In the genomic region with DNA sequence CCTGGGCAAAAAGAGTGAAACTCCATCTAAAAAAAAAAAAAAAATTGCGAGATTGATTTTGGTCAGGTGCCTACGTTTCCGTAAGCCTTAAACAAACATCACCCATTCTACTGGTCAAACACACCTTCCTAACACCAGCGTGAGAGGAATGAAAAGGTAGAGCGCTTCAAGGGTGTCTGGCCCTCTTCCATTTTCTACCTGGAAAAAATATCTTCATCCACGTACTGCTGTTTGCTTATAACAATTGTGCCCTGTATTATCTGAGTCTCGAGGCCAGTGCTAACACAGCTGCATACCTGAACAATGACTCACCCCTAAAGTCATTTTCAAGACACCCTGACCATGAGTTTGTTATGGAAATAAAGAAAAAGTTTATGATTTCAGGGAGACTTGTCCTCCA, we compare ENCODE assay signal across 10 cellular contexts. TPM values are rescaled to one million over a fixed set of nuclear protein-coding genes. Genes with fewer than 3 reads are reported as not detected.
DNase-seq lines count a peak whose midpoint lies in the region; ATAC-seq and TF ChIP-seq lines count a peak whose summit lies in the region.
"Had no signal": no experiment of that assay in that cellular context is flagged by ENCODE, and none has a peak within 500 bp of the region (broad histone marks: within the 10 kb centered on the region; RNA-seq: fewer than 3 reads in every experiment).

No MANE protein-coding gene starts in this region.

- peaks cover 6% of the 10 kb centered on the region; the same call in 2 of the 3 replicates for H3K4me1 Mint-ChIP-seq in GM23338

- no peaks in the 10 kb centered on the region for H3K9me3 ChIP-seq in mucosa of stomach (ENCODE audit: control insufficient read depth, low read length)
- H3K9me3 ChIP-seq: testis had no signal

- H3K36me3 ChIP-seq in mucosa of stomach (ENCODE audit: control insufficient read depth, insufficient read depth, low read length) (no peaks in the 10 kb centered on the region), GM23338 (ENCODE audit: insufficient read depth) (no peaks in the 10 kb centered on the region)

- TF ChIP-seq CTCF in GM23338 (conservative IDR thresholded peaks at IDR 0.05; ENCODE audit: low read depth in 2 of 2) = no peak

- no peak overlapping the region for H2AFZ ChIP-seq in GM23338

- H3K4me3 ChIP-seq in mucosa of stomach (ENCODE audit: low read length) = no peak overlapping the region
- H3K4me3 ChIP-seq in GM23338 = no peak overlapping the region
- H3K4me3 ChIP-seq: testis had no signal

- H3K27me3 ChIP-seq in mucosa of stomach (ENCODE audit: control insufficient read depth, insufficient read depth, low read length) (no peaks in the 10 kb centered on the region), GM23338 (ENCODE audit: insufficient read depth) (no peaks in the 10 kb centered on the region)
- H3K27me3 ChIP-seq: testis had no signal

- peaks cover 29% of the 10 kb centered on the region for H3K4me1 ChIP-seq in mucosa of stomach (ENCODE audit: control insufficient read depth, insufficient read depth, low read length)
- H3K4me1 ChIP-seq in GM23338 (ENCODE audit: insufficient read depth) = 0 out of 2 replicates have a peak, but pooled peaks cover 5% of the 10 kb centered on the region
- H3K4me1 ChIP-seq: testis had no signal

- H4K20me1 ChIP-seq in GM23338 (replicated peaks; ENCODE audit: insufficient read depth) = no peaks in the 10 kb centered on the region

- no peaks in the 10 kb centered on the region for H3K9me2 ChIP-seq in GM23338 (ENCODE audit: insufficient read depth)

- no peak overlapping the region for H3K27ac Mint-ChIP-seq in GM23338

- peak overlapping the region; percentile 31 for H3K9ac ChIP-seq in mucosa of stomach (ENCODE audit: low read length)

- no peaks in the 10 kb centered on the region for H3K79me2 ChIP-seq in GM23338 (replicated peaks; ENCODE audit: insufficient read depth)

- DNase-seq in EH (ENCODE audit: low read depth) (peak; percentile 71), NCI-H69 (lab: John Stamatoyannopoulos, UW) (peak; percentile 80), dermis blood vessel endothelial cell (peak; percentile 82), GM23338 (ENCODE audit: low spot score) (no peak), NK-92 (lab: John Stamatoyannopoulos, UW; ENCODE audit: unreplicated experiment) (no peak)
- no peak for DNase-seq in central memory CD4-positive, alpha-beta T cell
- DNase-seq: testis had no signal

- H3K9me3 Mint-ChIP-seq in GM23338 = peaks cover 6% of the 10 kb centered on the region; the same call in 2 of the 3 replicates

- ATAC-seq in GM21423 (IDR thresholded peaks at IDR 0.05; ENCODE audit: unreplicated experiment) = no peak
- no peak for ATAC-seq in GM23338

- H3K4me2 ChIP-seq in GM23338 = no peak overlapping the region

- peaks cover 12% of the 10 kb centered on the region for H3K36me3 Mint-ChIP-seq in GM23338 (ENCODE audit: low read depth)

- no peaks in the 10 kb centered on the region for H3F3A ChIP-seq in GM23338 (replicated peaks; ENCODE audit: low read depth)

- no peak overlapping the region for H3K4me3 Mint-ChIP-seq in GM23338

- H3K27me3 Mint-ChIP-seq in GM23338 (ENCODE audit: insufficient read depth, low read depth, poor library complexity) = peaks cover 4% of the 10 kb centered on the region

- no peak overlapping the region for H3K27ac ChIP-seq in GM23338 (ENCODE audit: low read depth)
- H3K27ac ChIP-seq: HL-60, testis had no signal

TF ChIP-seq in GM23338, 12 proteins besides CTCF, POLR2A, EP300 and RAD21 (continues in another document):
- TF ChIP-seq, protein P1, sequence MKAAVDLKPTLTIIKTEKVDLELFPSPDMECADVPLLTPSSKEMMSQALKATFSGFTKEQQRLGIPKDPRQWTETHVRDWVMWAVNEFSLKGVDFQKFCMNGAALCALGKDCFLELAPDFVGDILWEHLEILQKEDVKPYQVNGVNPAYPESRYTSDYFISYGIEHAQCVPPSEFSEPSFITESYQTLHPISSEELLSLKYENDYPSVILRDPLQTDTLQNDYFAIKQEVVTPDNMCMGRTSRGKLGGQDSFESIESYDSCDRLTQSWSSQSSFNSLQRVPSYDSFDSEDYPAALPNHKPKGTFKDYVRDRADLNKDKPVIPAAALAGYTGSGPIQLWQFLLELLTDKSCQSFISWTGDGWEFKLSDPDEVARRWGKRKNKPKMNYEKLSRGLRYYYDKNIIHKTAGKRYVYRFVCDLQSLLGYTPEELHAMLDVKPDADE (IDR thresholded peaks at IDR 0.05) = no peak
- no peak for TF ChIP-seq JUNB (IDR thresholded peaks at IDR 0.05; ENCODE audit: unreplicated experiment)
- TF ChIP-seq ZNF114 (CRISPR knock-in tag; IDR thresholded peaks at IDR 0.05) = no peak
- TF ChIP-seq EZH2phosphoT487 (IDR thresholded peaks at IDR 0.05; ENCODE audit: unreplicated experiment) = no peak
- no peak for TF ChIP-seq CREB1 (CRISPR knock-in tag; IDR thresholded peaks at IDR 0.05; ENCODE audit: low read depth)
- TF ChIP-seq NANOG (IDR thresholded peaks at IDR 0.05; ENCODE audit: borderline replicate concordance) = no peak
- TF ChIP-seq, protein P2, sequence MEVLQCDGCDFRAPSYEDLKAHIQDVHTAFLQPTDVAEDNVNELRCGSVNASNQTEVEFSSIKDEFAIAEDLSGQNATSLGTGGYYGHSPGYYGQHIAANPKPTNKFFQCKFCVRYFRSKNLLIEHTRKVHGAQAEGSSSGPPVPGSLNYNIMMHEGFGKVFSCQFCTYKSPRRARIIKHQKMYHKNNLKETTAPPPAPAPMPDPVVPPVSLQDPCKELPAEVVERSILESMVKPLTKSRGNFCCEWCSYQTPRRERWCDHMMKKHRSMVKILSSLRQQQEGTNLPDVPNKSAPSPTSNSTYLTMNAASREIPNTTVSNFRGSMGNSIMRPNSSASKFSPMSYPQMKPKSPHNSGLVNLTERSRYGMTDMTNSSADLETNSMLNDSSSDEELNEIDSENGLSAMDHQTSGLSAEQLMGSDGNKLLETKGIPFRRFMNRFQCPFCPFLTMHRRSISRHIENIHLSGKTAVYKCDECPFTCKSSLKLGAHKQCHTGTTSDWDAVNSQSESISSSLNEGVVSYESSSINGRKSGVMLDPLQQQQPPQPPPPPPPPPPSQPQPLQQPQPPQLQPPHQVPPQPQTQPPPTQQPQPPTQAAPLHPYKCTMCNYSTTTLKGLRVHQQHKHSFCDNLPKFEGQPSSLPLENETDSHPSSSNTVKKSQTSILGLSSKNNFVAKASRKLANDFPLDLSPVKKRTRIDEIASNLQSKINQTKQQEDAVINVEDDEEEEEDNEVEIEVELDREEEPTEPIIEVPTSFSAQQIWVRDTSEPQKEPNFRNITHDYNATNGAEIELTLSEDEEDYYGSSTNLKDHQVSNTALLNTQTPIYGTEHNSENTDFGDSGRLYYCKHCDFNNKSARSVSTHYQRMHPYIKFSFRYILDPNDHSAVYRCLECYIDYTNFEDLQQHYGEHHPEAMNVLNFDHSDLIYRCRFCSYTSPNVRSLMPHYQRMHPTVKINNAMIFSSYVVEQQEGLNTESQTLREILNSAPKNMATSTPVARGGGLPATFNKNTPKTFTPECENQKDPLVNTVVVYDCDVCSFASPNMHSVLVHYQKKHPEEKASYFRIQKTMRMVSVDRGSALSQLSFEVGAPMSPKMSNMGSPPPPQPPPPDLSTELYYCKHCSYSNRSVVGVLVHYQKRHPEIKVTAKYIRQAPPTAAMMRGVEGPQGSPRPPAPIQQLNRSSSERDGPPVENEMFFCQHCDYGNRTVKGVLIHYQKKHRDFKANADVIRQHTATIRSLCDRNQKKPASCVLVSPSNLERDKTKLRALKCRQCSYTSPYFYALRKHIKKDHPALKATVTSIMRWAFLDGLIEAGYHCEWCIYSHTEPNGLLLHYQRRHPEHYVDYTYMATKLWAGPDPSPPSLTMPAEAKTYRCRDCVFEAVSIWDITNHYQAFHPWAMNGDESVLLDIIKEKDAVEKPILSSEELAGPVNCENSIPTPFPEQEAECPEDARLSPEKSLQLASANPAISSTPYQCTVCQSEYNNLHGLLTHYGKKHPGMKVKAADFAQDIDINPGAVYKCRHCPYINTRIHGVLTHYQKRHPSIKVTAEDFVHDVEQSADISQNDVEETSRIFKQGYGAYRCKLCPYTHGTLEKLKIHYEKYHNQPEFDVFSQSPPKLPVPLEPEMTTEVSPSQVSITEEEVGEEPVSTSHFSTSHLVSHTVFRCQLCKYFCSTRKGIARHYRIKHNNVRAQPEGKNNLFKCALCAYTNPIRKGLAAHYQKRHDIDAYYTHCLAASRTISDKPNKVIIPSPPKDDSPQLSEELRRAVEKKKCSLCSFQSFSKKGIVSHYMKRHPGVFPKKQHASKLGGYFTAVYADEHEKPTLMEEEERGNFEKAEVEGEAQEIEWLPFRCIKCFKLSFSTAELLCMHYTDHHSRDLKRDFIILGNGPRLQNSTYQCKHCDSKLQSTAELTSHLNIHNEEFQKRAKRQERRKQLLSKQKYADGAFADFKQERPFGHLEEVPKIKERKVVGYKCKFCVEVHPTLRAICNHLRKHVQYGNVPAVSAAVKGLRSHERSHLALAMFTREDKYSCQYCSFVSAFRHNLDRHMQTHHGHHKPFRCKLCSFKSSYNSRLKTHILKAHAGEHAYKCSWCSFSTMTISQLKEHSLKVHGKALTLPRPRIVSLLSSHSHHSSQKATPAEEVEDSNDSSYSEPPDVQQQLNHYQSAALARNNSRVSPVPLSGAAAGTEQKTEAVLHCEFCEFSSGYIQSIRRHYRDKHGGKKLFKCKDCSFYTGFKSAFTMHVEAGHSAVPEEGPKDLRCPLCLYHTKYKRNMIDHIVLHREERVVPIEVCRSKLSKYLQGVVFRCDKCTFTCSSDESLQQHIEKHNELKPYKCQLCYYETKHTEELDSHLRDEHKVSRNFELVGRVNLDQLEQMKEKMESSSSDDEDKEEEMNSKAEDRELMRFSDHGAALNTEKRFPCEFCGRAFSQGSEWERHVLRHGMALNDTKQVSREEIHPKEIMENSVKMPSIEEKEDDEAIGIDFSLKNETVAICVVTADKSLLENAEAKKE (CRISPR knock-in tag; IDR thresholded peaks at IDR 0.05) = no peak
- TF ChIP-seq STAT1 (IDR thresholded peaks at IDR 0.05; ENCODE audit: unreplicated experiment) = no peak
- TF ChIP-seq EZH2 (IDR thresholded peaks at IDR 0.05; ENCODE audit: low read depth, unreplicated experiment) = no peak
- TF ChIP-seq POLR2AphosphoS5 (IDR thresholded peaks at IDR 0.05; ENCODE audit: low read depth) = no peak
- no peak for TF ChIP-seq ZNF331 (CRISPR knock-in tag; IDR thresholded peaks at IDR 0.05; ENCODE audit: low read depth)

RNA-seq across cellular contexts. Expression of gene TMSB4X, which starts 13.9 kb away (rescaled TPM):
- 8,354 and 18,147 TPM in 2 replicates for total RNA-seq in dermis blood vessel endothelial cell
- total RNA-seq in GM23338 (2014; rRNA removed; shearing (Covaris generic)) = 999 and 1,367 TPM in 2 replicates
- polyA plus RNA-seq in GM23338 (2016; fragmentation: Nextera tagmentation; extraction: Ambion mirVana) = 6,191 and 6,226 TPM in 2 replicates

RNA-seq across cellular contexts. Expression of gene FAM9C, which starts 55.6 kb away (rescaled TPM):
- 0.05 TPM in 1 of 2 replicates, not detected in the other for total RNA-seq in dermis blood vessel endothelial cell
- total RNA-seq in GM23338 (2014; rRNA removed; shearing (Covaris generic)) = not detected in 2 replicates
- polyA plus RNA-seq in GM23338 (2016; fragmentation: Nextera tagmentation; extraction: Ambion mirVana) = 0.08 and 0.19 TPM in 2 replicates

Comparison
In these comparisons a context has a peak if more than half of its experiments do, and no peak if none do; other contexts are left out.
1. DNase-seq: peak in EH (single experiment), NCI-H69 (single experiment) and dermis blood vessel endothelial cell (single experiment); none in central memory CD4-positive, alpha-beta T cell (single experiment), GM23338 (single experiment) and NK-92 (single experiment).